23 cellular contexts compared by ENCODE assay signal in genomic region chr13:22589880-22590279, GRCh38.
"Had no signal": no experiment of that assay in that cellular context is flagged by ENCODE, and none has a peak within 500 bp of the region (broad histone marks: within the 10 kb centered on the region; RNA-seq: fewer than 3 reads in every experiment).

No MANE protein-coding gene starts in this region.

- ATAC-seq: esophagus mucosa; gastrocnemius medialis; left cardiac atrium; left lung; naive thymus-derived CD8-positive, alpha-beta T cell; psoas muscle; right cardiac atrium; stimulated activated memory B cell treated with anti-CD40 and anti-IgM and Interleukin-4, amounts not matched to agents 10 μg/mL and 1 μg/mL and 100 μg/mL, for 72 hours; stimulated activated naive CD8-positive, alpha-beta T cell treated with anti-CD3 and anti-CD28 coated beads, Interleukin-15, Interleukin-2, amounts not matched to agents 100 U/mL and 50 U/mL, for 24 hours had no signal

- H3K27me3 ChIP-seq: gastrocnemius medialis, hepatocyte, left lung, sigmoid colon, testis, tibial artery had no signal

- FAIRE-seq: colon had no signal

- H3K4me2 ChIP-seq: hepatocyte had no signal

- H3K9me3 ChIP-seq: gastrocnemius medialis, psoas muscle, testis had no signal

- H3K36me3 ChIP-seq: gastrocnemius medialis, left lung, sigmoid colon, tibial artery had no signal

- H3K27ac ChIP-seq: dorsolateral prefrontal cortex, gastrocnemius medialis, hepatocyte, left lung, psoas muscle, sigmoid colon, testis, tibial artery had no signal

- DNase-seq: dorsolateral prefrontal cortex; effector CD4-positive, alpha-beta T cell; foreskin fibroblast; gastrocnemius medialis; head of caudate nucleus; left cardiac atrium; left lung; mesenchymal stem cell; naive thymus-derived CD8-positive, alpha-beta T cell; nephron progenitor cell; nucleus accumbens; psoas muscle; right cardiac atrium; sigmoid colon; stimulated activated CD4-positive, alpha-beta T cell treated with anti-CD3 and anti-CD28 coated beads, Interleukin-4, amount 100 ng/mL, for 4 hours; stimulated activated naive CD8-positive, alpha-beta T cell treated with anti-CD3 and anti-CD28 coated beads, Interleukin-15, Interleukin-2, amounts not matched to agents 100 U/mL and 50 U/mL, for 24 hours; substantia nigra; testis; tibial artery had no signal

- H2AFZ ChIP-seq: hepatocyte had no signal

- H3K4me3 ChIP-seq: dorsolateral prefrontal cortex, gastrocnemius medialis, hepatocyte, left lung, psoas muscle, sigmoid colon, testis, tibial artery had no signal

- H3K4me1 ChIP-seq: gastrocnemius medialis, left lung, psoas muscle, sigmoid colon, testis, tibial artery had no signal

- H3K79me2 ChIP-seq: hepatocyte had no signal
